In genomic region chr3:149371723-149372114, GRCh38 we compare ENCODE assay signal across 14 cellular contexts. TPM values are rescaled to one million over a fixed set of nuclear protein-coding genes. Genes with fewer than 3 reads are reported as not detected.
DNase-seq lines count a peak whose midpoint lies in the region; ATAC-seq and TF ChIP-seq lines count a peak whose summit lies in the region.
"Had no signal": no experiment of that assay in that cellular context is flagged by ENCODE, and none has a peak within 500 bp of the region (broad histone marks: within the 10 kb centered on the region; RNA-seq: fewer than 3 reads in every experiment).

No MANE protein-coding gene starts in this region.

- CTCF ChIA-PET in Calu3 (lab: Charles Lee) = interaction anchor here (1.0 to 2.5 kb wide), 6 partner anchors 13 to 107 kb away, joined by 3 to 9 read pairs (median 5); no protein-coding TSS in a partner anchor

- peaks cover 70% of the 10 kb centered on the region for H3K4me1 Mint-ChIP-seq in Calu3 (ENCODE audit: low read depth, unreplicated experiment)
- H3K4me1 Mint-ChIP-seq: activated B cell treated with CpG ODN at 0.5 μM for 24 hours, naive B cell had no signal

- H3K27ac ChIP-seq in RWPE2 (ENCODE audit: poor library complexity, severe bottlenecking) (peak overlapping the region; percentile 93), foreskin keratinocyte (peak overlapping the region; percentile 69)
- H3K27ac ChIP-seq: BLaER1 had no signal

- DNase-seq in Calu3 (no peak), RWPE2 (ENCODE audit: low spot score) (no peak), foreskin keratinocyte (no peak), NCI-H1930 (lab: John Stamatoyannopoulos, UW) (no peak), activated T-cell treated with anti-CD3 and anti-CD28 coated beads for 4 hours (no peak), left colon (no peak)
- DNase-seq: activated B cell treated with CpG ODN at 0.5 μM for 24 hours; DMS79 treated with DMSO at 0.1 percent for 48 hours; naive B cell; stimulated activated CD4-positive, alpha-beta T cell treated with anti-CD3 and anti-CD28 coated beads, Interleukin-4, amount 100 ng/mL, for 24 hours had no signal

- peaks cover 67% of the 10 kb centered on the region for H3K36me3 ChIP-seq in RWPE2 (ENCODE audit: low read depth)
- H3K36me3 ChIP-seq in skeletal muscle satellite cell (ENCODE audit: insufficient read depth, low read length) = peaks cover 51% of the 10 kb centered on the region
- H3K36me3 ChIP-seq: BLaER1 had no signal

- no peak overlapping the region for H3K9ac ChIP-seq in skeletal muscle satellite cell (ENCODE audit: low read depth, low read length)
- H3K9ac ChIP-seq: BLaER1 had no signal

- ATAC-seq in RWPE2 (ENCODE audit: low read depth) (no peak), foreskin keratinocyte (no peak), GM18861 (IDR thresholded peaks at IDR 0.05; ENCODE audit: unreplicated experiment) (no peak), left colon (no peak)

- no peaks in the 10 kb centered on the region for H3K27me3 ChIP-seq in RWPE2 (ENCODE audit: insufficient read depth, poor library complexity, severe bottlenecking)
- no peaks in the 10 kb centered on the region for H3K27me3 ChIP-seq in foreskin keratinocyte
- no peaks in the 10 kb centered on the region for H3K27me3 ChIP-seq in skeletal muscle satellite cell (ENCODE audit: control insufficient read depth, insufficient read depth, low read length)
- H3K27me3 ChIP-seq: BLaER1 had no signal

- H3K4me3 ChIP-seq in RWPE2 (ENCODE audit: severe bottlenecking) (no peak overlapping the region), skeletal muscle satellite cell (ENCODE audit: low read length) (no peak overlapping the region)
- H3K4me3 ChIP-seq: BLaER1 had no signal

- peak overlapping the region; percentile 99 for H3K27ac Mint-ChIP-seq in Calu3 (ENCODE audit: unreplicated experiment)
- H3K27ac Mint-ChIP-seq: activated B cell treated with CpG ODN at 0.5 μM for 24 hours, naive B cell had no signal

- peaks cover 8% of the 10 kb centered on the region for H3K27me3 Mint-ChIP-seq in Calu3 (ENCODE audit: unreplicated experiment)

- H3K9me3 ChIP-seq in RWPE2 (ENCODE audit: severe bottlenecking) (no peaks in the 10 kb centered on the region), skeletal muscle satellite cell (replicated peaks; ENCODE audit: low read length) (no peaks in the 10 kb centered on the region)
- H3K9me3 ChIP-seq: BLaER1 had no signal

- H3K4me2 ChIP-seq in skeletal muscle satellite cell (ENCODE audit: low read length) = peak overlapping the region; percentile 40
- H3K4me2 ChIP-seq: BLaER1 had no signal

- peaks cover 100% of the 10 kb centered on the region for H3K36me3 Mint-ChIP-seq in Calu3 (ENCODE audit: insufficient read depth, unreplicated experiment)
- H3K36me3 Mint-ChIP-seq: naive B cell had no signal

- TF ChIP-seq CTCF in Calu3 (IDR thresholded peaks at IDR 0.05; ENCODE audit: unreplicated experiment) (no peak), RWPE2 (IDR thresholded peaks at IDR 0.05; ENCODE audit: poor library complexity, severe bottlenecking) (no peak), foreskin keratinocyte (conservative IDR thresholded peaks at IDR 0.05) (no peak)

- no TSS peak for BruUV-seq in Calu3 (replicated peaks; lab: Mats Ljungman, UMichigan)

- H3K4me3 Mint-ChIP-seq in Calu3 (ENCODE audit: low read depth, unreplicated experiment) = peak overlapping the region; percentile 79
- H3K4me3 Mint-ChIP-seq: activated B cell treated with CpG ODN at 0.5 μM for 24 hours, naive B cell had no signal

- H3K9me3 Mint-ChIP-seq in Calu3 (ENCODE audit: low read depth, unreplicated experiment) = no peaks in the 10 kb centered on the region
- H3K9me3 Mint-ChIP-seq: activated B cell treated with CpG ODN at 0.5 μM for 24 hours, naive B cell had no signal

- intact Hi-C loops in Calu3 (cut with micrococcal nuclease; ENCODE audit: unreplicated experiment) = loop anchor here (2.0 kb wide), 2 partner anchors 15 to 29 kb away; no protein-coding TSS in a partner anchor
- intact Hi-C loops in left colon (cut with DNase I, micrococcal nuclease) = no loop called here

- peaks cover 75% of the 10 kb centered on the region for H3K4me1 ChIP-seq in RWPE2 (ENCODE audit: insufficient read depth, poor library complexity, severe bottlenecking)
- H3K4me1 ChIP-seq in foreskin keratinocyte = peaks cover 53% of the 10 kb centered on the region
- H3K4me1 ChIP-seq in skeletal muscle satellite cell (ENCODE audit: control insufficient read depth, insufficient read depth, low read length) = peaks cover 69% of the 10 kb centered on the region
- H3K4me1 ChIP-seq: BLaER1 had no signal

RNA-seq across cellular contexts. Expression of gene TM4SF1, which starts 5.7 kb away (rescaled TPM):
- total RNA-seq in Calu3 (2022) (919 and 981 TPM in 2 replicates), foreskin keratinocyte (79.5 and 87.6 TPM in 2 replicates), left colon (10 to 100 TPM; 27.0 to 83.9 TPM)
- polyA plus RNA-seq in foreskin keratinocyte = 69.3 and 72.8 TPM in 2 replicates
- total RNA-seq in skeletal muscle satellite cell (2012; rRNA removed) = 279 and 440 TPM in 2 replicates
- total RNA-seq: activated B cell treated with CpG ODN at 0.5 μM for 24 hours had no signal

RNA-seq across cellular contexts. Expression of gene TM4SF18, which starts 38.3 kb away (rescaled TPM):
- total RNA-seq in Calu3 (2022) (0.21 TPM in 1 of 2 replicates, not detected in the other), foreskin keratinocyte (not detected in 2 replicates), left colon (1 to 10 TPM in 1 of 2 donors, under 1 TPM in 1; 0.95 to 2.0 TPM)
- polyA plus RNA-seq in foreskin keratinocyte = not detected in 2 replicates
- 0.51 TPM in 1 of 2 replicates, not detected in the other for total RNA-seq in skeletal muscle satellite cell (2012; rRNA removed)
- total RNA-seq: activated B cell treated with CpG ODN at 0.5 μM for 24 hours, HT-29 had no signal

Comparison
In these comparisons a context has a peak if more than half of its experiments do, and no peak if none do; other contexts are left out.
1. RNA of gene TM4SF1, which starts 5.7 kb away (total RNA-seq): 919 to 981 TPM in Calu3; 27.0 to 83.9 TPM in left colon and 79.5 to 87.6 TPM in foreskin keratinocyte; every median in the first group is over 10 times any median in the second.